In the genomic region with DNA sequence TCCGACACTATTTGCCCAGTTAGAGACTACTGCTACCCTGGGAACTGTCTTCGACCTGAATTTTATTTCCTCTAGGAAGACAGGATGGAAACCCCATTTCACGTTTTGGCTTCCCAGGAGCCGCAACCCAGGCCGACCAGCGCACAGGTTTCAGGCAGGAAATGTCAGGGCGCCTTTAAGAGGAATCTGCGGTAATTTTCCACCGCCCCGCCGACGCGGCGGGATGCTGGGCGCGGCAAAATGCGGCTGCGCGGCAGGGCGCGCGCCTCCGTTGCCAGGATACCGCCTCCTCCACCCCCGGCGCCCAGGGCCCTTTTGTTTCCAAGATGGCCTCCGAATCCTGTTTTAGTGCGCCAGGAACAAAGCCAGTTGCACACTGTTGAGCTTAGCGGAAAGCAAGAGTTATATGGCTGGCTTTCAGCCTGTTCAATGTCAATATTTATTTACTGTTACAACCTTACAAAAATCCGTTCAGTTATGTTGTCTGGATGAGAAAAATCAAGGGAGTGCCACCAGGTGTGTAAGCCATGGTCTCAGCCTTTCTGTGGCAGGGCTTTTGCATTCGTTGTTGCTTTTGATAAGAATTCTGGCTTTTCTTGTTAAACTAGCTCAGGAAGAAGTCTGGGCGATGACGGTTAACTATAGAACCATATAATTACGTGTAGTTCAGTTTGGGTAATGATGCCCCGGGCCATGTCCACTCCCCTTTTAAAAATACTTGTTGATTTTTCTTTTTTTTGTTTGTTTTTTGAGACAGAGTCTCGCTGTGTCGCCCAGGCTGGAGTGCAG, we compare ENCODE assay signal across 1 cellular context.
TF ChIP-seq lines count a peak whose summit lies in the region.

No MANE protein-coding gene starts in this region.

TF ChIP-seq in K562, 482 proteins besides CTCF, POLR2A, EP300 and RAD21 (continued from another document and continues in another):
- TF ChIP-seq, protein P1, sequence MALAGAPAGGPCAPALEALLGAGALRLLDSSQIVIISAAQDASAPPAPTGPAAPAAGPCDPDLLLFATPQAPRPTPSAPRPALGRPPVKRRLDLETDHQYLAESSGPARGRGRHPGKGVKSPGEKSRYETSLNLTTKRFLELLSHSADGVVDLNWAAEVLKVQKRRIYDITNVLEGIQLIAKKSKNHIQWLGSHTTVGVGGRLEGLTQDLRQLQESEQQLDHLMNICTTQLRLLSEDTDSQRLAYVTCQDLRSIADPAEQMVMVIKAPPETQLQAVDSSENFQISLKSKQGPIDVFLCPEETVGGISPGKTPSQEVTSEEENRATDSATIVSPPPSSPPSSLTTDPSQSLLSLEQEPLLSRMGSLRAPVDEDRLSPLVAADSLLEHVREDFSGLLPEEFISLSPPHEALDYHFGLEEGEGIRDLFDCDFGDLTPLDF (CRISPR knock-in tag; IDR thresholded peaks at IDR 0.05): no peak; the same call in 1 of the 2 replicates
- TF ChIP-seq, protein P2, sequence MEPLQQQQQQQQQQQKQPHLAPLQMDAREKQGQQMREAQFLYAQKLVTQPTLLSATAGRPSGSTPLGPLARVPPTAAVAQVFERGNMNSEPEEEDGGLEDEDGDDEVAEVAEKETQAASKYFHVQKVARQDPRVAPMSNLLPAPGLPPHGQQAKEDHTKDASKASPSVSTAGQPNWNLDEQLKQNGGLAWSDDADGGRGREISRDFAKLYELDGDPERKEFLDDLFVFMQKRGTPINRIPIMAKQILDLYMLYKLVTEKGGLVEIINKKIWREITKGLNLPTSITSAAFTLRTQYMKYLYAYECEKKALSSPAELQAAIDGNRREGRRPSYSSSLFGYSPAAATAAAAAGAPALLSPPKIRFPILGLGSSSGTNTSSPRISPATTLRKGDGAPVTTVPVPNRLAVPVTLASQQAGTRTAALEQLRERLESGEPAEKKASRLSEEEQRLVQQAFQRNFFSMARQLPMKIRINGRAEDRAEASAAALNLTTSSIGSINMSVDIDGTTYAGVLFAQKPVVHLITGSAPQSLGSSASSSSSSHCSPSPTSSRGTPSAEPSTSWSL (CRISPR knock-in tag; IDR thresholded peaks at IDR 0.05; ENCODE audit: borderline replicate concordance): no peak
- peak; percentile 45; the same call in 1 of the 2 replicates for TF ChIP-seq MYC (IDR thresholded peaks at IDR 0.05; ENCODE audit: low read depth, low read length)
- TF ChIP-seq MYC (CRISPR knock-in tag; IDR thresholded peaks at IDR 0.05; ENCODE audit: borderline replicate concordance, low read depth): no peak
- TF ChIP-seq STAT5A (IDR thresholded peaks at IDR 0.05; ENCODE audit: borderline replicate concordance, low read length): no peak
- no peak for TF ChIP-seq PRPF4 (IDR thresholded peaks at IDR 0.05; ENCODE audit: insufficient read depth, low read depth, low read length, poor library complexity, severe bottlenecking)
- TF ChIP-seq SIN3B (IDR thresholded peaks at IDR 0.05; ENCODE audit: low read depth): no peak
- no peak for TF ChIP-seq TEAD1 (CRISPR knock-in tag; IDR thresholded peaks at IDR 0.05)
- TF ChIP-seq ADNP (tag; IDR thresholded peaks at IDR 0.05): no peak
- TF ChIP-seq, protein P3, sequence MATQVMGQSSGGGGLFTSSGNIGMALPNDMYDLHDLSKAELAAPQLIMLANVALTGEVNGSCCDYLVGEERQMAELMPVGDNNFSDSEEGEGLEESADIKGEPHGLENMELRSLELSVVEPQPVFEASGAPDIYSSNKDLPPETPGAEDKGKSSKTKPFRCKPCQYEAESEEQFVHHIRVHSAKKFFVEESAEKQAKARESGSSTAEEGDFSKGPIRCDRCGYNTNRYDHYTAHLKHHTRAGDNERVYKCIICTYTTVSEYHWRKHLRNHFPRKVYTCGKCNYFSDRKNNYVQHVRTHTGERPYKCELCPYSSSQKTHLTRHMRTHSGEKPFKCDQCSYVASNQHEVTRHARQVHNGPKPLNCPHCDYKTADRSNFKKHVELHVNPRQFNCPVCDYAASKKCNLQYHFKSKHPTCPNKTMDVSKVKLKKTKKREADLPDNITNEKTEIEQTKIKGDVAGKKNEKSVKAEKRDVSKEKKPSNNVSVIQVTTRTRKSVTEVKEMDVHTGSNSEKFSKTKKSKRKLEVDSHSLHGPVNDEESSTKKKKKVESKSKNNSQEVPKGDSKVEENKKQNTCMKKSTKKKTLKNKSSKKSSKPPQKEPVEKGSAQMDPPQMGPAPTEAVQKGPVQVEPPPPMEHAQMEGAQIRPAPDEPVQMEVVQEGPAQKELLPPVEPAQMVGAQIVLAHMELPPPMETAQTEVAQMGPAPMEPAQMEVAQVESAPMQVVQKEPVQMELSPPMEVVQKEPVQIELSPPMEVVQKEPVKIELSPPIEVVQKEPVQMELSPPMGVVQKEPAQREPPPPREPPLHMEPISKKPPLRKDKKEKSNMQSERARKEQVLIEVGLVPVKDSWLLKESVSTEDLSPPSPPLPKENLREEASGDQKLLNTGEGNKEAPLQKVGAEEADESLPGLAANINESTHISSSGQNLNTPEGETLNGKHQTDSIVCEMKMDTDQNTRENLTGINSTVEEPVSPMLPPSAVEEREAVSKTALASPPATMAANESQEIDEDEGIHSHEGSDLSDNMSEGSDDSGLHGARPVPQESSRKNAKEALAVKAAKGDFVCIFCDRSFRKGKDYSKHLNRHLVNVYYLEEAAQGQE (CRISPR knock-in tag; IDR thresholded peaks at IDR 0.05; ENCODE audit: low read depth): no peak
- TF ChIP-seq CHD2 (IDR thresholded peaks at IDR 0.05; ENCODE audit: low read depth, low read length): no peak
- TF ChIP-seq, protein P4, sequence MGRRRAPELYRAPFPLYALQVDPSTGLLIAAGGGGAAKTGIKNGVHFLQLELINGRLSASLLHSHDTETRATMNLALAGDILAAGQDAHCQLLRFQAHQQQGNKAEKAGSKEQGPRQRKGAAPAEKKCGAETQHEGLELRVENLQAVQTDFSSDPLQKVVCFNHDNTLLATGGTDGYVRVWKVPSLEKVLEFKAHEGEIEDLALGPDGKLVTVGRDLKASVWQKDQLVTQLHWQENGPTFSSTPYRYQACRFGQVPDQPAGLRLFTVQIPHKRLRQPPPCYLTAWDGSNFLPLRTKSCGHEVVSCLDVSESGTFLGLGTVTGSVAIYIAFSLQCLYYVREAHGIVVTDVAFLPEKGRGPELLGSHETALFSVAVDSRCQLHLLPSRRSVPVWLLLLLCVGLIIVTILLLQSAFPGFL (CRISPR knock-in tag; IDR thresholded peaks at IDR 0.05): no peak
- no peak for TF ChIP-seq HDAC2 (IDR thresholded peaks at IDR 0.05)
- no peak for TF ChIP-seq SIRT6 (IDR thresholded peaks at IDR 0.05; ENCODE audit: low read depth, low read length)
- TF ChIP-seq DDX20 (tag; IDR thresholded peaks at IDR 0.05; ENCODE audit: low read depth): no peak
- TF ChIP-seq MXI1 (IDR thresholded peaks at IDR 0.05; ENCODE audit: low read depth, low read length): peak; percentile 54; the same call in 1 of the 2 replicates
- no peak for TF ChIP-seq EWSR1 (IDR thresholded peaks at IDR 0.05; ENCODE audit: borderline replicate concordance, low read depth, partially characterized antibody)
- peak; percentile 62 for TF ChIP-seq NEUROD1 (IDR thresholded peaks at IDR 0.05; ENCODE audit: borderline replicate concordance, low read depth, low read length, partially characterized antibody)
- TF ChIP-seq ZNF175 (CRISPR knock-in tag; IDR thresholded peaks at IDR 0.05; ENCODE audit: low read depth): no peak
- peak; percentile 50; the same call in 1 of the 2 replicates for TF ChIP-seq GTF2F1 (IDR thresholded peaks at IDR 0.05; ENCODE audit: low read depth, low read length)
- TF ChIP-seq PHB2 (IDR thresholded peaks at IDR 0.05; ENCODE audit: low read depth): no peak
- TF ChIP-seq MEF2D (tag; conservative IDR thresholded peaks at IDR 0.05; ENCODE audit: low read depth): no peak
- TF ChIP-seq ZNF3 (CRISPR knock-in tag; IDR thresholded peaks at IDR 0.05): no peak
- no peak for TF ChIP-seq ZC3H11A (IDR thresholded peaks at IDR 0.05; ENCODE audit: low read depth, low read length)
- peak; percentile 47 for TF ChIP-seq RBBP5 (IDR thresholded peaks at IDR 0.05; ENCODE audit: borderline replicate concordance, insufficient read depth, low read length, poor library complexity, severe bottlenecking)
- no peak for TF ChIP-seq TBL1XR1 (IDR thresholded peaks at IDR 0.05; ENCODE audit: low read length in 2 of 2)
- TF ChIP-seq TAF9B (IDR thresholded peaks at IDR 0.05; ENCODE audit: partially characterized antibody): peak; percentile 79
- TF ChIP-seq POU5F1 (IDR thresholded peaks at IDR 0.05; ENCODE audit: borderline replicate concordance, low read depth, low read length, partially characterized antibody): no peak
- peak; percentile 95 for TF ChIP-seq NFRKB (IDR thresholded peaks at IDR 0.05; ENCODE audit: low read depth)
- no peak for TF ChIP-seq NFXL1 (CRISPR knock-in tag; IDR thresholded peaks at IDR 0.05)
- peak; percentile 54; the same call in 1 of the 2 replicates for TF ChIP-seq EP400 (IDR thresholded peaks at IDR 0.05)
- TF ChIP-seq, protein P5, sequence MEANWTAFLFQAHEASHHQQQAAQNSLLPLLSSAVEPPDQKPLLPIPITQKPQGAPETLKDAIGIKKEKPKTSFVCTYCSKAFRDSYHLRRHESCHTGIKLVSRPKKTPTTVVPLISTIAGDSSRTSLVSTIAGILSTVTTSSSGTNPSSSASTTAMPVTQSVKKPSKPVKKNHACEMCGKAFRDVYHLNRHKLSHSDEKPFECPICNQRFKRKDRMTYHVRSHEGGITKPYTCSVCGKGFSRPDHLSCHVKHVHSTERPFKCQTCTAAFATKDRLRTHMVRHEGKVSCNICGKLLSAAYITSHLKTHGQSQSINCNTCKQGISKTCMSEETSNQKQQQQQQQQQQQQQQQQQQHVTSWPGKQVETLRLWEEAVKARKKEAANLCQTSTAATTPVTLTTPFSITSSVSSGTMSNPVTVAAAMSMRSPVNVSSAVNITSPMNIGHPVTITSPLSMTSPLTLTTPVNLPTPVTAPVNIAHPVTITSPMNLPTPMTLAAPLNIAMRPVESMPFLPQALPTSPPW (CRISPR knock-in tag; IDR thresholded peaks at IDR 0.05): peak; percentile 77
- no peak for TF ChIP-seq ZNF316 (IDR thresholded peaks at IDR 0.05)
- TF ChIP-seq, protein P6, sequence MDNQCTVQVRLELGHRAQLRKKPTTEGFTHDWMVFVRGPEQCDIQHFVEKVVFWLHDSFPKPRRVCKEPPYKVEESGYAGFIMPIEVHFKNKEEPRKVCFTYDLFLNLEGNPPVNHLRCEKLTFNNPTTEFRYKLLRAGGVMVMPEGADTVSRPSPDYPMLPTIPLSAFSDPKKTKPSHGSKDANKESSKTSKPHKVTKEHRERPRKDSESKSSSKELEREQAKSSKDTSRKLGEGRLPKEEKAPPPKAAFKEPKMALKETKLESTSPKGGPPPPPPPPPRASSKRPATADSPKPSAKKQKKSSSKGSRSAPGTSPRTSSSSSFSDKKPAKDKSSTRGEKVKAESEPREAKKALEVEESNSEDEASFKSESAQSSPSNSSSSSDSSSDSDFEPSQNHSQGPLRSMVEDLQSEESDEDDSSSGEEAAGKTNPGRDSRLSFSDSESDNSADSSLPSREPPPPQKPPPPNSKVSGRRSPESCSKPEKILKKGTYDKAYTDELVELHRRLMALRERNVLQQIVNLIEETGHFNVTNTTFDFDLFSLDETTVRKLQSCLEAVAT (IDR thresholded peaks at IDR 0.05): no peak; a peak in 2 of 4 replicates
- TF ChIP-seq, protein P7, sequence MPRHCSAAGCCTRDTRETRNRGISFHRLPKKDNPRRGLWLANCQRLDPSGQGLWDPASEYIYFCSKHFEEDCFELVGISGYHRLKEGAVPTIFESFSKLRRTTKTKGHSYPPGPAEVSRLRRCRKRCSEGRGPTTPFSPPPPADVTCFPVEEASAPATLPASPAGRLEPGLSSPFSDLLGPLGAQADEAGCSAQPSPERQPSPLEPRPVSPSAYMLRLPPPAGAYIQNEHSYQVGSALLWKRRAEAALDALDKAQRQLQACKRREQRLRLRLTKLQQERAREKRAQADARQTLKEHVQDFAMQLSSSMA (CRISPR knock-in tag; IDR thresholded peaks at IDR 0.05): no peak
- no peak for TF ChIP-seq ZNF764 (CRISPR knock-in tag; IDR thresholded peaks at IDR 0.05; ENCODE audit: low read depth)
- no peak for TF ChIP-seq MYBL2 (IDR thresholded peaks at IDR 0.05; ENCODE audit: low read depth)
- TF ChIP-seq MYBL2 (CRISPR knock-in tag; IDR thresholded peaks at IDR 0.05; ENCODE audit: borderline replicate concordance): no peak
- peak; percentile 90 for TF ChIP-seq POLR2G (IDR thresholded peaks at IDR 0.05; ENCODE audit: low read depth, low read length)
- TF ChIP-seq, protein P8, sequence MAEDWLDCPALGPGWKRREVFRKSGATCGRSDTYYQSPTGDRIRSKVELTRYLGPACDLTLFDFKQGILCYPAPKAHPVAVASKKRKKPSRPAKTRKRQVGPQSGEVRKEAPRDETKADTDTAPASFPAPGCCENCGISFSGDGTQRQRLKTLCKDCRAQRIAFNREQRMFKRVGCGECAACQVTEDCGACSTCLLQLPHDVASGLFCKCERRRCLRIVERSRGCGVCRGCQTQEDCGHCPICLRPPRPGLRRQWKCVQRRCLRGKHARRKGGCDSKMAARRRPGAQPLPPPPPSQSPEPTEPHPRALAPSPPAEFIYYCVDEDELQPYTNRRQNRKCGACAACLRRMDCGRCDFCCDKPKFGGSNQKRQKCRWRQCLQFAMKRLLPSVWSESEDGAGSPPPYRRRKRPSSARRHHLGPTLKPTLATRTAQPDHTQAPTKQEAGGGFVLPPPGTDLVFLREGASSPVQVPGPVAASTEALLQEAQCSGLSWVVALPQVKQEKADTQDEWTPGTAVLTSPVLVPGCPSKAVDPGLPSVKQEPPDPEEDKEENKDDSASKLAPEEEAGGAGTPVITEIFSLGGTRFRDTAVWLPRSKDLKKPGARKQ (CRISPR knock-in tag; IDR thresholded peaks at IDR 0.05): no peak
- TF ChIP-seq CBFB (CRISPR knock-in tag; IDR thresholded peaks at IDR 0.05): 0 out of 2 replicates have a peak, but pooled peaks have one; percentile 50
- TF ChIP-seq FOXA1 (IDR thresholded peaks at IDR 0.05; ENCODE audit: borderline replicate concordance): no peak
- no peak for TF ChIP-seq SMARCC2 (IDR thresholded peaks at IDR 0.05; ENCODE audit: low read depth)
- TF ChIP-seq TAL1 (IDR thresholded peaks at IDR 0.05): no peak
- TF ChIP-seq, protein P9, sequence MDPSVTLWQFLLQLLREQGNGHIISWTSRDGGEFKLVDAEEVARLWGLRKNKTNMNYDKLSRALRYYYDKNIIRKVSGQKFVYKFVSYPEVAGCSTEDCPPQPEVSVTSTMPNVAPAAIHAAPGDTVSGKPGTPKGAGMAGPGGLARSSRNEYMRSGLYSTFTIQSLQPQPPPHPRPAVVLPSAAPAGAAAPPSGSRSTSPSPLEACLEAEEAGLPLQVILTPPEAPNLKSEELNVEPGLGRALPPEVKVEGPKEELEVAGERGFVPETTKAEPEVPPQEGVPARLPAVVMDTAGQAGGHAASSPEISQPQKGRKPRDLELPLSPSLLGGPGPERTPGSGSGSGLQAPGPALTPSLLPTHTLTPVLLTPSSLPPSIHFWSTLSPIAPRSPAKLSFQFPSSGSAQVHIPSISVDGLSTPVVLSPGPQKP (CRISPR knock-in tag; IDR thresholded peaks at IDR 0.05): no peak
- TF ChIP-seq IFI16 (CRISPR knock-in tag; IDR thresholded peaks at IDR 0.05): no peak
- no peak for TF ChIP-seq SRSF9 (IDR thresholded peaks at IDR 0.05; ENCODE audit: borderline replicate concordance, low read depth, low read length)
- no peak for TF ChIP-seq DIDO1 (tag; IDR thresholded peaks at IDR 0.05; ENCODE audit: low read depth)
- TF ChIP-seq MCM2 (IDR thresholded peaks at IDR 0.05; ENCODE audit: low read depth): no peak
- no peak for TF ChIP-seq NFATC3 (IDR thresholded peaks at IDR 0.05)
- no peak for TF ChIP-seq ZNF140 (CRISPR knock-in tag; IDR thresholded peaks at IDR 0.05)
- TF ChIP-seq, protein P10, sequence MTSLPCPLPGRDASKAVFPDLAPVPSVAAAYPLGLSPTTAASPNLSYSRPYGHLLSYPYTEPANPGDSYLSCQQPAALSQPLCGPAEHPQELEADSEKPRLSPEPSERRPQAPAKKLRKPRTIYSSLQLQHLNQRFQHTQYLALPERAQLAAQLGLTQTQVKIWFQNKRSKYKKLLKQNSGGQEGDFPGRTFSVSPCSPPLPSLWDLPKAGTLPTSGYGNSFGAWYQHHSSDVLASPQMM (CRISPR knock-in tag; IDR thresholded peaks at IDR 0.05): no peak
- 0 out of 2 replicates have a peak, but pooled peaks have one; percentile 27 for TF ChIP-seq C11orf30 (IDR thresholded peaks at IDR 0.05; ENCODE audit: low read depth)
- no peak for TF ChIP-seq SMARCA4 (IDR thresholded peaks at IDR 0.05)
